1 cellular context compared by ENCODE assay signal in genomic region chr5:54259090-54259489, GRCh38.
TF ChIP-seq lines count a peak whose summit lies in the region.

No MANE protein-coding gene starts in this region.

TF ChIP-seq in K562, 482 proteins besides CTCF, POLR2A, EP300 and RAD21 (continued from another document):
- TF ChIP-seq ZBTB33 (CRISPR knock-in tag; IDR thresholded peaks at IDR 0.05), result no peak
- no peak for TF ChIP-seq ZNF224 (CRISPR knock-in tag; IDR thresholded peaks at IDR 0.05)
- TF ChIP-seq RREB1 (CRISPR knock-in tag; IDR thresholded peaks at IDR 0.05), result no peak
- TF ChIP-seq ATF3 (IDR thresholded peaks at IDR 0.05), result peak; percentile 53; the same call in 1 of the 2 replicates
- no peak for TF ChIP-seq ATF3 (CRISPR knock-in tag; conservative IDR thresholded peaks at IDR 0.05)
- TF ChIP-seq CLOCK (CRISPR knock-in tag; IDR thresholded peaks at IDR 0.05; ENCODE audit: borderline replicate concordance), result no peak
- no peak for TF ChIP-seq ZSCAN32 (CRISPR knock-in tag; IDR thresholded peaks at IDR 0.05)
- TF ChIP-seq ZNF584 (CRISPR knock-in tag; IDR thresholded peaks at IDR 0.05; ENCODE audit: low read depth), result no peak
- TF ChIP-seq TFAP4 (CRISPR knock-in tag; IDR thresholded peaks at IDR 0.05; ENCODE audit: borderline replicate concordance), result no peak
- TF ChIP-seq MEIS2 (IDR thresholded peaks at IDR 0.05; ENCODE audit: partially characterized antibody), result peak; percentile 12
- no peak for TF ChIP-seq ETS1 (conservative IDR thresholded peaks at IDR 0.05; ENCODE audit: control insufficient read depth, low read depth, low read length)
- TF ChIP-seq TSHZ1 (CRISPR knock-in tag; IDR thresholded peaks at IDR 0.05), result no peak
- TF ChIP-seq ZNF408 (CRISPR knock-in tag; IDR thresholded peaks at IDR 0.05; ENCODE audit: low read depth), result no peak
- TF ChIP-seq MAZ (CRISPR knock-in tag; conservative IDR thresholded peaks at IDR 0.05 in 1 of 2, IDR thresholded peaks at IDR 0.05 in 1 of 2), result no peak
- peak; percentile 51 for TF ChIP-seq FOSL1 (tag; conservative IDR thresholded peaks at IDR 0.05)
TF ChIP-seq in K562: peak in this region for 4.
